2 cellular contexts compared by ENCODE assay signal in the genomic region with DNA sequence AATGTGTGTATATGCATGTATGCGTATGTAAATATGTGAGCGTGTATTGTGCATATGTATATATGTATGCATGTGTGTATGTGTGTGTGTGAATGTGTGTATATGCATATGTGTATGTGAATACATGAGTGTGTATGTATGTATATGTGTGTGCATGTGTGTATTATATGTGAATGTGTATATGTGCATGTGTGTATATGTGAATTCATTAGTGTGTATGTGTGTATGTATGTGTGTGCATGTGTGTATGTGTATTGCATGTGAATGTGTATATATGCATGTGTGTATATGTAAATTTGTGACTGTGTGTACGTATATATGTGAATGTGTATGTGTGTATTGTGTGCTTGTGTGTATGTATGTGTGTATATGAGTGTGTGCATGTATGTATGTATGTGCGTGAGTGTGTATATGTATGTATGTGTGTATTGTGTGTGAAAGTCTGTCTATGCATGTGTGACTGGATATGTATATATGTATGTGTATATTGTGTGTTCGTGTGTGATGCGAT.
TF ChIP-seq lines count a peak whose summit lies in the region.

No MANE protein-coding gene starts in this region.

TF ChIP-seq in IMR-90, 13 proteins besides CTCF, POLR2A, EP300 and RAD21:
- TF ChIP-seq RCOR1 (IDR thresholded peaks at IDR 0.05; ENCODE audit: insufficient replicate concordance, low read length), result no peak
- no peak for TF ChIP-seq NFE2L2 (IDR thresholded peaks at IDR 0.05; ENCODE audit: low read depth, low read length)
- no peak for TF ChIP-seq MXI1 (IDR thresholded peaks at IDR 0.05; ENCODE audit: borderline replicate concordance, low read depth, low read length)
- TF ChIP-seq FOS (IDR thresholded peaks at IDR 0.05; ENCODE audit: low read depth, low read length), result no peak

TF ChIP-seq in K562, 482 proteins besides CTCF, POLR2A, EP300 and RAD21:
- TF ChIP-seq SRSF7 (optimal IDR thresholded peaks at IDR 0.05; ENCODE audit: low read depth, low read length) (no peak), GATA2 (CRISPR knock-in tag; IDR thresholded peaks at IDR 0.05) (no peak), MED1 (CRISPR knock-in tag; IDR thresholded peaks at IDR 0.05; ENCODE audit: borderline replicate concordance) (no peak), JUN (IDR thresholded peaks at IDR 0.05; ENCODE audit: borderline replicate concordance, low read depth, low read length) (no peak), JUN (CRISPR knock-in tag; IDR thresholded peaks at IDR 0.05; ENCODE audit: borderline replicate concordance) (no peak), RB1 (IDR thresholded peaks at IDR 0.05; ENCODE audit: low read depth) (no peak), ZNF766 (CRISPR knock-in tag; conservative IDR thresholded peaks at IDR 0.05) (no peak), POLR2H (tag; IDR thresholded peaks at IDR 0.05; ENCODE audit: low read depth) (no peak), ETS2 (tag; IDR thresholded peaks at IDR 0.05; ENCODE audit: borderline replicate concordance, poor library complexity, severe bottlenecking) (no peak), KDM1A (IDR thresholded peaks at IDR 0.05) (peak in 1 of 2 experiments; percentile 62; a peak in 2 of 4 replicates), ZZZ3 (IDR thresholded peaks at IDR 0.05) (no peak), HDAC1 (IDR thresholded peaks at IDR 0.05) (0 out of 4 replicates have a peak, but pooled peaks of 1 of the 2 experiments have one; percentile 37), ZNF253 (CRISPR knock-in tag; conservative IDR thresholded peaks at IDR 0.05) (no peak), NR3C1 (CRISPR knock-in tag; IDR thresholded peaks at IDR 0.05) (no peak), ARID2 (IDR thresholded peaks at IDR 0.05) (no peak)
- TF ChIP-seq, protein P1, sequence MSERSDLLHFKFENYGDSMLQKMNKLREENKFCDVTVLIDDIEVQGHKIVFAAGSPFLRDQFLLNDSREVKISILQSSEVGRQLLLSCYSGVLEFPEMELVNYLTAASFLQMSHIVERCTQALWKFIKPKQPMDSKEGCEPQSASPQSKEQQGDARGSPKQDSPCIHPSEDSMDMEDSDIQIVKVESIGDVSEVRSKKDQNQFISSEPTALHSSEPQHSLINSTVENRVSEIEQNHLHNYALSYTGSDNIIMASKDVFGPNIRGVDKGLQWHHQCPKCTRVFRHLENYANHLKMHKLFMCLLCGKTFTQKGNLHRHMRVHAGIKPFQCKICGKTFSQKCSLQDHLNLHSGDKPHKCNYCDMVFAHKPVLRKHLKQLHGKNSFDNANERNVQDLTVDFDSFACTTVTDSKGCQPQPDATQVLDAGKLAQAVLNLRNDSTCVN (CRISPR knock-in tag; IDR thresholded peaks at IDR 0.05), result peak; percentile 71; the same call in 1 of the 2 replicates
- TF ChIP-seq, protein P2, sequence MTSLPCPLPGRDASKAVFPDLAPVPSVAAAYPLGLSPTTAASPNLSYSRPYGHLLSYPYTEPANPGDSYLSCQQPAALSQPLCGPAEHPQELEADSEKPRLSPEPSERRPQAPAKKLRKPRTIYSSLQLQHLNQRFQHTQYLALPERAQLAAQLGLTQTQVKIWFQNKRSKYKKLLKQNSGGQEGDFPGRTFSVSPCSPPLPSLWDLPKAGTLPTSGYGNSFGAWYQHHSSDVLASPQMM (CRISPR knock-in tag; IDR thresholded peaks at IDR 0.05), result no peak
TF ChIP-seq in K562: peak in this region for 3.
